ENCODE assay signal across 9 cellular contexts in genomic region chr19:56476671-56477428, GRCh38. TPM values are rescaled to one million over a fixed set of nuclear protein-coding genes. Genes with fewer than 3 reads are reported as not detected.
DNase-seq lines count a peak whose midpoint lies in the region; ATAC-seq and TF ChIP-seq lines count a peak whose summit lies in the region.
"Had no signal": no experiment of that assay in that cellular context is flagged by ENCODE, and none has a peak within 500 bp of the region (broad histone marks: within the 10 kb centered on the region; RNA-seq: fewer than 3 reads in every experiment).

Gene ZNF667, minus strand, starts transcription at chr19:56477345. Its CDS starts 14,975 bp downstream, at chr19:56462370.

- H3K4me1 ChIP-seq in neutrophil (ENCODE audit: control insufficient read depth in 1 of 2, insufficient read depth in 1 of 2, low read depth in 1 of 2, low read length in 1 of 2): peaks cover 20 to 21% of the 10 kb centered on the region in 2 experiments
- H3K4me1 ChIP-seq in transverse colon: peaks cover 0 to 11% (median 3%) of the 10 kb centered on the region in 4 donors
- H3K4me1 ChIP-seq: BLaER1 treated with 17β-estradiol and CSF1 and Interleukin-3, amounts not matched to agents 10 nM and 100 nM had no signal

- no peak for TF ChIP-seq EP300 in transverse colon (IDR thresholded peaks at IDR 0.05; ENCODE audit: low read depth)

- no peak within 1 kb of the TSS for H3K27ac ChIP-seq in neutrophil
- peak within 1 kb of the TSS; percentile 60 to 88 (median 78) for H3K27ac ChIP-seq in transverse colon
- H3K27ac ChIP-seq: BLaER1 treated with 17β-estradiol and CSF1 and Interleukin-3, amounts not matched to agents 10 nM and 100 nM had no signal

- TF ChIP-seq CTCF in fibroblast of mammary gland (conservative IDR thresholded peaks at IDR 0.05; ENCODE audit: control insufficient read depth, insufficient read depth, low read depth, low read length): no peak
- no peak for TF ChIP-seq CTCF in neutrophil (IDR thresholded peaks at IDR 0.05)
- TF ChIP-seq CTCF in transverse colon (IDR thresholded peaks at IDR 0.05): no peak

- TF ChIP-seq POLR2A in transverse colon (IDR thresholded peaks at IDR 0.05): no peak

- intact Hi-C loops in transverse colon (cut with DNase I; ENCODE audit: low total_unique reads): no loop called here

- H3K9me3 ChIP-seq in neutrophil (peaks cover 24% of the 10 kb centered on the region), transverse colon (peaks cover 15% of the 10 kb centered on the region in 2 donors)

- H3K27me3 ChIP-seq in neutrophil (peaks cover 36% of the 10 kb centered on the region), transverse colon (no peaks in the 10 kb centered on the region)
- H3K27me3 ChIP-seq: BLaER1 treated with 17β-estradiol and CSF1 and Interleukin-3, amounts not matched to agents 10 nM and 100 nM had no signal

- no peaks in the 10 kb centered on the region for H3K36me3 ChIP-seq in neutrophil
- H3K36me3 ChIP-seq in transverse colon: no peaks in the 10 kb centered on the region
- H3K36me3 ChIP-seq: BLaER1 treated with 17β-estradiol and CSF1 and Interleukin-3, amounts not matched to agents 10 nM and 100 nM had no signal

- in situ Hi-C loops in transverse colon (cut with MboI; ENCODE audit: low pct_ligation_motif_present in 1 of 4, low pct_unique_long_range_greater_than_20kb in 1 of 4, low sequenced_read_pairs in 3 of 4): no loop called here

- ATAC-seq in HG03139 (IDR thresholded peaks at IDR 0.05; ENCODE audit: unreplicated experiment): no peak
- ATAC-seq in GM18867 (IDR thresholded peaks at IDR 0.05; ENCODE audit: unreplicated experiment): no peak

- WGBS in transverse colon (ENCODE audit: low coverage in 1 of 2), 2 donors: 20 to 43% methylated on average over 1 to 61 of the region's 69 CpGs

- DNase-seq in NCI-H2196 (lab: John Stamatoyannopoulos, UW; ENCODE audit: unreplicated experiment) (peak; percentile 22), NCI-H2196 treated with DMSO at 0.1 percent for 48 hours (lab: John Stamatoyannopoulos, UW; ENCODE audit: unreplicated experiment) (no peak), fibroblast of mammary gland (ENCODE audit: low read depth) (peak; percentile 55), transverse colon (no peak)
- DNase-seq in activated CD8-positive, alpha-beta memory T cell treated with anti-CD3 and anti-CD28 coated beads, Interleukin-2, amount 50 U/mL, for 4 hours: peak; percentile 45

- peak within 1 kb of the TSS; percentile 85 for H3K4me3 ChIP-seq in fibroblast of mammary gland (ENCODE audit: control insufficient read depth, low read depth, low read length)
- H3K4me3 ChIP-seq in neutrophil (ENCODE audit: low read depth in 1 of 2, low read length in 1 of 2): peak within 1 kb of the TSS; percentile 49 to 61
- H3K4me3 ChIP-seq in transverse colon: peak within 1 kb of the TSS; percentile 37 to 50 (median 45)
- H3K4me3 ChIP-seq: BLaER1 treated with 17β-estradiol and CSF1 and Interleukin-3, amounts not matched to agents 10 nM and 100 nM had no signal

RNA-seq across cellular contexts. Expression of gene ZNF667, which starts in this region (rescaled TPM):
- total RNA-seq in transverse colon: 1 to 10 TPM in 2 of 4 donors, under 1 TPM in 2; 0.75 to 6.4 (median 1.0) TPM

Comparison
In these comparisons a context has a peak if more than half of its experiments do, and no peak if none do; other contexts are left out.
1. DNase-seq: peak in NCI-H2196 (single experiment), activated CD8-positive, alpha-beta memory T cell treated with anti-CD3 and anti-CD28 coated beads, Interleukin-2, amount 50 U/mL, for 4 hours (single experiment) and fibroblast of mammary gland (single experiment); none in NCI-H2196 treated with DMSO at 0.1 percent for 48 hours (single experiment) and transverse colon (single experiment).
2. Peak in every context shown above with its lines, with median percentiles within 50 percentile points of each other: H3K4me3 ChIP-seq.